8 cellular contexts compared by ENCODE assay signal in genomic region chr3:122563717-122564025, GRCh38.
DNase-seq lines count a peak whose midpoint lies in the region; ATAC-seq and TF ChIP-seq lines count a peak whose summit lies in the region.

No MANE protein-coding gene starts in this region.

- H3K9ac ChIP-seq in MM.1S (ENCODE audit: low read length): peak overlapping the region; percentile 68; the same call in 1 of the 2 replicates

- peak overlapping the region; percentile 92 for H2AFZ ChIP-seq in MM.1S (ENCODE audit: low read length)

- H3K9me3 Mint-ChIP-seq in stimulated activated naive CD8-positive, alpha-beta T cell treated with anti-CD3 and anti-CD28 coated beads, Interleukin-15, amount 100 ng/mL, for 72 hours: no peaks in the 10 kb centered on the region

- peaks cover 78% of the 10 kb centered on the region for H3K4me1 Mint-ChIP-seq in stimulated activated naive CD8-positive, alpha-beta T cell treated with anti-CD3 and anti-CD28 coated beads, Interleukin-15, amount 100 ng/mL, for 72 hours

- H3K36me3 ChIP-seq in MM.1S (replicated peaks; ENCODE audit: insufficient read depth, low read length): no peaks in the 10 kb centered on the region

- H3K27ac ChIP-seq in MM.1S (ENCODE audit: low read length) (no peak overlapping the region), layer of hippocampus (ENCODE audit: low read depth, low read length) (peak overlapping the region; percentile 81)

- H4K20me1 ChIP-seq in MM.1S (ENCODE audit: insufficient read depth, low read length): no peaks in the 10 kb centered on the region

- H3K4me3 ChIP-seq in MM.1S (ENCODE audit: low read length): peak overlapping the region; percentile 65

- no peaks in the 10 kb centered on the region for H3F3A ChIP-seq in MM.1S (ENCODE audit: insufficient read depth, low read length)

- peak; percentile 5 for ATAC-seq in stimulated activated naive CD8-positive, alpha-beta T cell treated with anti-CD3 and anti-CD28 coated beads, Interleukin-15, amount 100 ng/mL, for 72 hours

- TF ChIP-seq CTCF in MM.1S (IDR thresholded peaks at IDR 0.05; ENCODE audit: low read length) (no peak), GM10266 (IDR thresholded peaks at IDR 0.05; ENCODE audit: control insufficient read depth, insufficient read depth, low read depth, missing control alignments) (no peak)

- H3K9me2 ChIP-seq in MM.1S (replicated peaks; ENCODE audit: insufficient read depth, low read length): no peaks in the 10 kb centered on the region

- peak overlapping the region; percentile 98 for H3K27ac Mint-ChIP-seq in stimulated activated naive CD8-positive, alpha-beta T cell treated with anti-CD3 and anti-CD28 coated beads, Interleukin-15, amount 100 ng/mL, for 72 hours

- DNase-seq in NCI-H2107 (lab: John Stamatoyannopoulos, UW) (peak; percentile 4), NCI-H2107 treated with DMSO at 0.1 percent for 48 hours (lab: John Stamatoyannopoulos, UW; ENCODE audit: unreplicated experiment) (no peak), MM.1S (no peak), astrocyte of the hippocampus (ENCODE audit: low read depth, low spot score) (peak; percentile 45), GM10266 (ENCODE audit: extremely low spot score) (no peak), NCI-H446 treated with DMSO at 0.1 percent for 48 hours (lab: John Stamatoyannopoulos, UW) (no peak)
- peak; percentile 16 to 25 for DNase-seq in stimulated activated naive CD8-positive, alpha-beta T cell treated with anti-CD3 and anti-CD28 coated beads, Interleukin-15, amount 100 ng/mL, for 72 hours

- no peaks in the 10 kb centered on the region for H3K27me3 Mint-ChIP-seq in stimulated activated naive CD8-positive, alpha-beta T cell treated with anti-CD3 and anti-CD28 coated beads, Interleukin-15, amount 100 ng/mL, for 72 hours

- H3K27me3 ChIP-seq in MM.1S (replicated peaks; ENCODE audit: insufficient read depth, low read length) (no peaks in the 10 kb centered on the region), layer of hippocampus (ENCODE audit: control insufficient read depth, insufficient read depth, low read length) (no peaks in the 10 kb centered on the region)

- no peaks in the 10 kb centered on the region for H3K9me3 ChIP-seq in MM.1S (replicated peaks; ENCODE audit: insufficient read depth, low read length)

- peak overlapping the region; percentile 89 to 92 for H3K4me3 Mint-ChIP-seq in stimulated activated naive CD8-positive, alpha-beta T cell treated with anti-CD3 and anti-CD28 coated beads, Interleukin-15, amount 100 ng/mL, for 72 hours

- no peaks in the 10 kb centered on the region for H3K79me2 ChIP-seq in MM.1S (ENCODE audit: low read length)

- H3K4me1 ChIP-seq in MM.1S (ENCODE audit: low read length): no peaks in the 10 kb centered on the region

- peak overlapping the region; percentile 83 for H3K4me2 ChIP-seq in MM.1S (ENCODE audit: low read depth, low read length)

Comparison
In these comparisons a context has a peak if more than half of its experiments do, and no peak if none do; other contexts are left out.
1. DNase-seq: peak in NCI-H2107 (single experiment), astrocyte of the hippocampus (single experiment) and stimulated activated naive CD8-positive, alpha-beta T cell treated with anti-CD3 and anti-CD28 coated beads, Interleukin-15, amount 100 ng/mL, for 72 hours (2 of 2); none in NCI-H2107 treated with DMSO at 0.1 percent for 48 hours (single experiment), MM.1S (single experiment), GM10266 (single experiment) and NCI-H446 treated with DMSO at 0.1 percent for 48 hours (single experiment).